ENCODE assay signal across 8 cellular contexts in genomic region chr6:70411948-70412796, GRCh38. TPM values are rescaled to one million over a fixed set of nuclear protein-coding genes. Genes with fewer than 3 reads are reported as not detected.
DNase-seq lines count a peak whose midpoint lies in the region; ATAC-seq, FAIRE-seq and TF ChIP-seq lines count a peak whose summit lies in the region.

No MANE protein-coding gene starts in this region.

- no peak for TF ChIP-seq CTCF in 22Rv1 (IDR thresholded peaks at IDR 0.05)
- no peak for TF ChIP-seq CTCF in bronchial epithelial cell (IDR thresholded peaks at IDR 0.05; ENCODE audit: insufficient read depth, low read length, severe bottlenecking)
- TF ChIP-seq CTCF in mucosa of descending colon (IDR thresholded peaks at IDR 0.05): no peak

- H3K4me3 ChIP-seq in bronchial epithelial cell (ENCODE audit: low read depth, low read length) (peak overlapping the region; percentile 93), mucosa of descending colon (peak overlapping the region; percentile 84)

- H3K36me3 ChIP-seq in bronchial epithelial cell (ENCODE audit: control insufficient read depth, insufficient read depth, low read length): peaks cover 2% of the 10 kb centered on the region
- no peaks in the 10 kb centered on the region for H3K36me3 ChIP-seq in mucosa of descending colon (ENCODE audit: low read depth)

- peaks cover 19% of the 10 kb centered on the region for H3K4me1 ChIP-seq in mucosa of descending colon (ENCODE audit: low read depth)

- H3K27ac ChIP-seq in 22Rv1: peak overlapping the region; percentile 74

- DNase-seq in HT-29 (ENCODE audit: low spot score) (peak; percentile 19), bronchial epithelial cell (ENCODE audit: low read depth) (no peak), mucosa of descending colon (peak in 2 of 3 donors; percentile 53 to 59), dermis blood vessel endothelial cell (no peak), frontal cortex (ENCODE audit: low spot score in 2 of 2) (no peak)

- H3K27me3 ChIP-seq in bronchial epithelial cell (ENCODE audit: control insufficient read depth, insufficient read depth, low read length): no peaks in the 10 kb centered on the region

- peak; percentile 58 for ATAC-seq in mucosa of descending colon
- no peak for ATAC-seq in HG03139 (IDR thresholded peaks at IDR 0.05; ENCODE audit: unreplicated experiment)
- no peak for ATAC-seq in GM21390 (IDR thresholded peaks at IDR 0.05; ENCODE audit: unreplicated experiment)

- H3K9me3 ChIP-seq in mucosa of descending colon: no peaks in the 10 kb centered on the region

- no peak for FAIRE-seq in bronchial epithelial cell (lab: Jason Lieb, UNC)
- no peak for FAIRE-seq in frontal cortex (lab: Jason Lieb, UNC)

- intact Hi-C loops in mucosa of descending colon (cut with DNase I, micrococcal nuclease): loop anchor here in 1 of 2 donors (1.0 kb wide), 1 partner anchor 13 kb away; no protein-coding TSS in a partner anchor

RNA-seq across cellular contexts. Expression of gene FAM135A, which starts 1.1 kb away (rescaled TPM):
- total RNA-seq in HT-29 (2014; rRNA removed; shearing (Covaris generic)): 22.7 and 24.4 TPM in 2 replicates
- total RNA-seq in bronchial epithelial cell: 61.6 and 82.2 TPM in 2 replicates
- 10 to 100 TPM; 42.1 to 63.3 (median 56.3) TPM for total RNA-seq in mucosa of descending colon
- total RNA-seq in dermis blood vessel endothelial cell: 15.7 and 22.5 TPM in 2 replicates
- 151 TPM for total RNA-seq in frontal cortex

Comparison
In these comparisons a context has a peak if more than half of its experiments do, and no peak if none do; other contexts are left out.
1. DNase-seq: peak in HT-29 (single experiment) and mucosa of descending colon (2 of 3); none in bronchial epithelial cell (single experiment), dermis blood vessel endothelial cell (single experiment) and frontal cortex (0 of 2).